Comparison of ENCODE assay signal across 33 cellular contexts in genomic region chr7:22262538-22262937, GRCh38.
"Had no signal": no experiment of that assay in that cellular context is flagged by ENCODE, and none has a peak within 500 bp of the region (broad histone marks: within the 10 kb centered on the region; RNA-seq: fewer than 3 reads in every experiment).

No MANE protein-coding gene starts in this region.

- H3K27me3 ChIP-seq: adrenal gland, ascending aorta, body of pancreas, brain microvascular endothelial cell, breast epithelium, cardiac muscle cell had no signal

- FAIRE-seq: astrocyte, bronchial epithelial cell had no signal

- H3K4me1 ChIP-seq: adrenal gland, ascending aorta, body of pancreas, breast epithelium had no signal

- H3K9me3 ChIP-seq: adrenal gland, ascending aorta, body of pancreas, breast epithelium had no signal

- H3K36me3 ChIP-seq: adrenal gland, ascending aorta, brain microvascular endothelial cell, breast epithelium, cardiac muscle cell had no signal

- DNase-seq: activated effector memory CD4-positive, alpha-beta T cell treated with anti-CD3 and anti-CD28 coated beads, Interleukin-2, amount 50 U/mL, for 16 hours; activated effector memory CD4-positive, alpha-beta T cell treated with Interleukin-2 at 50 U/mL for 16 hours; activated gamma-delta T cell; activated gamma-delta T cell treated with Interleukin-2 at 50 U/mL for 16 hours; activated naive CD4-positive, alpha-beta T cell; activated naive CD4-positive, alpha-beta T cell treated with anti-CD3 and anti-CD28 coated beads for 36 hours; activated naive CD4-positive, alpha-beta T cell treated with anti-CD3 and anti-CD28 coated beads, Interleukin-2, amount 10 ng/mL, durations not matched to agents 7 days and 5 days; activated naive CD4-positive, alpha-beta T cell treated with anti-CD3 and anti-CD28 coated beads, Interleukin-2, amount 50 U/mL, for 16 hours; activated naive CD4-positive, alpha-beta T cell treated with Interleukin-2 at 50 U/mL for 16 hours; activated naive CD8-positive, alpha-beta T cell treated with anti-CD3 and anti-CD28 coated beads for 36 hours; activated naive CD8-positive, alpha-beta T cell treated with anti-CD3 and anti-CD28 coated beads, Interleukin-2, amount 10 ng/mL, durations not matched to agents 7 days and 5 days; activated naive CD8-positive, alpha-beta T cell treated with anti-CD3 and anti-CD28 coated beads, Interleukin-2, amount 50 U/mL, for 24 hours; activated T-cell treated with anti-CD3 and anti-CD28 coated beads, Interleukin-2, amount 50 U/mL, for 24 hours; activated T-cell treated with anti-CD3 and anti-CD28 coated beads, Interleukin-2, amount 50 U/mL, for 4 hours; activated T-cell treated with anti-CD3 and anti-CD28 coated beads, Interleukin-2, amount 50 U/mL, for 48 hours; activated T-cell treated with anti-CD3 and anti-CD28 coated beads, Interleukin-2, amount 50 U/mL, for 72 hours; adrenal gland; amniotic stem cell; amygdala; anterior cingulate cortex; aorta; body of pancreas; brain microvascular endothelial cell; caudate nucleus; central memory CD4-positive, alpha-beta T cell; cerebellar nuclear complex had no signal

- H3K4me3 ChIP-seq: adrenal gland, ascending aorta, body of pancreas, breast epithelium, cardiac muscle cell had no signal

- ATAC-seq: activated naive CD4-positive, alpha-beta T cell treated with anti-CD3 and anti-CD28 coated beads, Interleukin-2, amount 50 U/mL, for 72 hours; activated naive CD8-positive, alpha-beta T cell treated with anti-CD3 and anti-CD28 coated beads, Interleukin-2, amount 50 U/mL, for 24 hours; activated T-cell treated with anti-CD3 and anti-CD28 coated beads, Interleukin-2, amount 50 U/mL, for 4 hours; activated T-cell treated with anti-CD3 and anti-CD28 coated beads, Interleukin-2, amount 50 U/mL, for 72 hours; activated T-helper 17 cell treated with anti-CD3 and anti-CD28 coated beads, Interleukin-2, amount 50 U/mL, for 72 hours; body of pancreas had no signal

- H3K27ac ChIP-seq: adrenal gland, ascending aorta, body of pancreas, brain microvascular endothelial cell, breast epithelium, cardiac muscle cell had no signal
